In genomic region chr1:150186789-150187559, GRCh38 we compare ENCODE assay signal across 1 cellular context.
TF ChIP-seq lines count a peak whose summit lies in the region.

No MANE protein-coding gene starts in this region.

TF ChIP-seq in IMR-90, 13 proteins besides CTCF, POLR2A, EP300 and RAD21 (continued from another document):
- TF ChIP-seq, protein P1, sequence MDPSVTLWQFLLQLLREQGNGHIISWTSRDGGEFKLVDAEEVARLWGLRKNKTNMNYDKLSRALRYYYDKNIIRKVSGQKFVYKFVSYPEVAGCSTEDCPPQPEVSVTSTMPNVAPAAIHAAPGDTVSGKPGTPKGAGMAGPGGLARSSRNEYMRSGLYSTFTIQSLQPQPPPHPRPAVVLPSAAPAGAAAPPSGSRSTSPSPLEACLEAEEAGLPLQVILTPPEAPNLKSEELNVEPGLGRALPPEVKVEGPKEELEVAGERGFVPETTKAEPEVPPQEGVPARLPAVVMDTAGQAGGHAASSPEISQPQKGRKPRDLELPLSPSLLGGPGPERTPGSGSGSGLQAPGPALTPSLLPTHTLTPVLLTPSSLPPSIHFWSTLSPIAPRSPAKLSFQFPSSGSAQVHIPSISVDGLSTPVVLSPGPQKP (IDR thresholded peaks at IDR 0.05; ENCODE audit: borderline replicate concordance, low read depth, low read length), result no peak
